In the genomic region with DNA sequence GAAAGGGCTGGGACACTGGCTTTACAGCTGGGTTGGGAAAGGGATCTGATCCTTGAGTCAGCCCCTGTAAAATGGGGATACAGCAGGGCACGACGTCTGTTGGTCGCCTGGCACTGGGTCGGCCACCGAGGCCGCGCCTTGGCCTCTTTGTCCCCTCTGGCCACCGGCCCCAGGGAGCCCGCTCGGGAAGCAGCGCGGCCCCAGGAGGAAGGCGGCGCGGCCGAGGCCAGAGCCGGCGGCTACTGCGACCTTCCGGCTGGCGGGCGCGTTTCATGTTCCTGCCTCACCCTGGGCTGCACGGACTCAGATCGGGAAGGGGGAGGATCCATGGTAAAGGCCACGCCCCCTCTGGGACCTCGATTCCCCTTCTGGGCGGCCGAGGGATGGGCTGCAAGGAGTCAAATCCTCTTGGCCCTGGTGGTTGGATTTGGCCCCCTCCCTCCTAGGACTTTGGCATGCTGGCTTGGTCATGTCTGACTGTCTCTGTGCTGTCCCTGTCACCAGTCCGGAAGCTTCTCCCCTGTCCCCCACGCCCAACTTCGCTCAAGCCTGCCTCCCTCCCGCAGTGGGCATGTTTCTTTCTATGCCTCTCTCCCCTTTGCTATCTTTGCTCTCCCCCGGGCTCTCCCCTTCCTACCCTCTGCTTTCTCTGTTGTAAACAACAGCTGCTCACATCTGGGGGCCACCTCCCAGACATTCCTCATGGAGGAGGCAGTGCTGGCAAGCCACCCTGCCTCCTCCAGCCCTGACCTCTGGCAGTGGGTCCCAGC, we compare ENCODE assay signal across 9 cellular contexts. TPM values are rescaled to one million over a fixed set of nuclear protein-coding genes. Genes with fewer than 3 reads are reported as not detected.
DNase-seq lines count a peak whose midpoint lies in the region; ATAC-seq and TF ChIP-seq lines count a peak whose summit lies in the region.
"Had no signal": no experiment of that assay in that cellular context is flagged by ENCODE, and none has a peak within 500 bp of the region (broad histone marks: within the 10 kb centered on the region; RNA-seq: fewer than 3 reads in every experiment).

No MANE protein-coding gene starts in this region.

- H3K27me3 ChIP-seq in cardiac muscle cell (no peaks in the 10 kb centered on the region), osteoblast (ENCODE audit: insufficient read depth, low read length) (no peaks in the 10 kb centered on the region)

- H3K4me2 ChIP-seq in osteoblast (ENCODE audit: insufficient read depth, low read length), result peak overlapping the region; percentile 69

- H3K36me3 ChIP-seq in cardiac muscle cell (no peaks in the 10 kb centered on the region), osteoblast (ENCODE audit: insufficient read depth, low read length) (peaks cover 57% of the 10 kb centered on the region)

- no peak overlapping the region for H3K4me3 ChIP-seq in cardiac muscle cell
- peak overlapping the region; percentile 42 for H3K4me3 ChIP-seq in osteoblast (ENCODE audit: insufficient read depth, low read length)

- ATAC-seq in HG03521 (IDR thresholded peaks at IDR 0.05; ENCODE audit: unreplicated experiment) (no peak), HG03378 (IDR thresholded peaks at IDR 0.05; ENCODE audit: unreplicated experiment) (no peak)

- DNase-seq in DMS 273 treated with DMSO at 0.1 percent for 48 hours (lab: John Stamatoyannopoulos, UW) (peak; percentile 10), SW480 (ENCODE audit: low spot score) (peak; percentile 78), cardiac muscle cell (ENCODE audit: low read depth in 1 of 2, low spot score in 1 of 2) (peak; percentile 86 to 90), osteoblast (ENCODE audit: insufficient read length, low spot score, missing footprints) (peak; percentile 98), GM13976 (ENCODE audit: low spot score) (no peak)
- no peak for DNase-seq in activated CD8-positive, alpha-beta memory T cell treated with anti-CD3 and anti-CD28 coated beads, Interleukin-2, amount 50 U/mL, for 4 hours
- DNase-seq: activated naive CD8-positive, alpha-beta T cell treated with anti-CD3 and anti-CD28 coated beads, Interleukin-2, amount 10 ng/mL, durations not matched to agents 7 days and 5 days had no signal

- peaks cover 67% of the 10 kb centered on the region for H3K79me2 ChIP-seq in osteoblast (ENCODE audit: insufficient read depth, low read length)

- H4K20me1 ChIP-seq in osteoblast (ENCODE audit: insufficient read depth, low read length), result no peaks in the 10 kb centered on the region

- peaks cover 16% of the 10 kb centered on the region for H3K4me1 ChIP-seq in cardiac muscle cell (ENCODE audit: low read depth)
- H3K4me1 ChIP-seq in osteoblast (ENCODE audit: insufficient read depth, low read length), result peaks cover 27% of the 10 kb centered on the region

- H2AFZ ChIP-seq in osteoblast (ENCODE audit: low read length), result peak overlapping the region; percentile 49

- in situ Hi-C loops in GM13976 (cut with MboI; ENCODE audit: low sequenced_read_pairs, unreplicated experiment), result no loop called here

- TF ChIP-seq CTCF in cardiac muscle cell (IDR thresholded peaks at IDR 0.05; ENCODE audit: low read depth, low read length) (no peak), osteoblast (IDR thresholded peaks at IDR 0.05; ENCODE audit: extremely low read depth, low read depth, low read length) (no peak), GM13976 (IDR thresholded peaks at IDR 0.05; ENCODE audit: borderline replicate concordance, control extremely low read depth, extremely low read depth, insufficient read depth, missing control alignments) (no peak)

- no peaks in the 10 kb centered on the region for H3K9me3 ChIP-seq in cardiac muscle cell (ENCODE audit: low read depth)
- no peaks in the 10 kb centered on the region for H3K9me3 ChIP-seq in osteoblast (ENCODE audit: low read depth, low read length)

- H3K27ac ChIP-seq in cardiac muscle cell (no peak overlapping the region), osteoblast (ENCODE audit: low read depth, low read length) (peak overlapping the region; percentile 80)

RNA-seq across cellular contexts. Expression of gene FPGS, which starts 25.8 kb away (rescaled TPM):
- total RNA-seq in cardiac muscle cell (112 and 123 TPM in 2 replicates), osteoblast (87.5 and 98.1 TPM in 2 replicates)
- polyA plus RNA-seq in cardiac muscle cell, result 78.3 and 111 TPM in 2 replicates

RNA-seq across cellular contexts. Expression of gene ENG, which starts 26.0 kb away (rescaled TPM):
- total RNA-seq in cardiac muscle cell (6.9 and 15.8 TPM in 2 replicates), osteoblast (60.8 and 87.5 TPM in 2 replicates)
- 12.6 and 35.4 TPM in 2 replicates for polyA plus RNA-seq in cardiac muscle cell

RNA-seq across cellular contexts. Expression of gene CDK9, which starts 42.6 kb away (rescaled TPM):
- total RNA-seq in cardiac muscle cell (85.1 and 162 TPM in 2 replicates), osteoblast (54.8 and 56.1 TPM in 2 replicates)
- polyA plus RNA-seq in cardiac muscle cell, result 139 and 193 TPM in 2 replicates

RNA-seq across cellular contexts. Expression of gene AK1, which starts 49.0 kb away (rescaled TPM):
- 174 and 175 TPM in 2 replicates for total RNA-seq in cardiac muscle cell
- 346 and 413 TPM in 2 replicates for polyA plus RNA-seq in cardiac muscle cell
- 100 and 106 TPM in 2 replicates for total RNA-seq in osteoblast

RNA-seq across cellular contexts. Expression of gene SH2D3C, which starts 50.0 kb away (rescaled TPM):
- 3.5 and 9.9 TPM in 2 replicates for total RNA-seq in cardiac muscle cell
- 3.7 and 9.4 TPM in 2 replicates for polyA plus RNA-seq in cardiac muscle cell
- 0.29 and 0.36 TPM in 2 replicates for total RNA-seq in osteoblast

Comparison
In these comparisons a context has a peak if more than half of its experiments do, and no peak if none do; other contexts are left out.
1. DNase-seq: peak in DMS 273 treated with DMSO at 0.1 percent for 48 hours (single experiment), SW480 (single experiment), cardiac muscle cell (2 of 2) and osteoblast (single experiment); none in GM13976 (single experiment) and activated CD8-positive, alpha-beta memory T cell treated with anti-CD3 and anti-CD28 coated beads, Interleukin-2, amount 50 U/mL, for 4 hours (single experiment).